ENCODE assay signal across 9 cellular contexts in genomic region chr6:108651781-108652227, GRCh38.
DNase-seq lines count a peak whose midpoint lies in the region; ATAC-seq, FAIRE-seq and TF ChIP-seq lines count a peak whose summit lies in the region.
"Had no signal": no experiment of that assay in that cellular context is flagged by ENCODE, and none has a peak within 500 bp of the region (broad histone marks: within the 10 kb centered on the region; RNA-seq: fewer than 3 reads in every experiment).

No MANE protein-coding gene starts in this region.

- no peak for TF ChIP-seq RAD21 in HepG2 (CRISPR knock-in tag; IDR thresholded peaks at IDR 0.05)

- POLR2A ChIA-PET in HepG2 (lab: Yijun Ruan, JAX), result no interaction called here

- H3K9me3 ChIP-seq in MG63 (no peaks in the 10 kb centered on the region), HepG2 (ENCODE audit: low read length) (no peaks in the 10 kb centered on the region)

- H3K27ac ChIP-seq in HepG2 (ENCODE audit: extremely low read length, insufficient read depth, low read length) (no peak overlapping the region), temporal lobe (ENCODE audit: low read depth, low read length) (peak overlapping the region; percentile 45)

- peaks cover 26% of the 10 kb centered on the region for H4K20me1 ChIP-seq in HepG2 (ENCODE audit: insufficient read depth, low read length)

- H3K36me3 ChIP-seq in MG63 (peaks cover 7% of the 10 kb centered on the region; the same call in 1 of the 2 replicates), HepG2 (replicated peaks in 1 of 2; ENCODE audit: control insufficient read depth in 1 of 2, insufficient read depth in 2 of 2, low read length in 2 of 2) (peaks cover 4 to 19% of the 10 kb centered on the region in 2 experiments; a peak in 3 of 5 replicates)

- no peaks in the 10 kb centered on the region for H3K27me3 ChIP-seq in MG63
- H3K27me3 ChIP-seq in HepG2 (ENCODE audit: control insufficient read depth in 1 of 2, insufficient read depth in 2 of 2, low read length in 2 of 2), result no peaks in the 10 kb centered on the region

- H2AFZ ChIP-seq in HepG2 (ENCODE audit: low read length), result no peak overlapping the region

- H3K4me2 ChIP-seq in HepG2 (ENCODE audit: low read depth, low read length), result no peak overlapping the region

- H3K4me1 ChIP-seq in HepG2 (ENCODE audit: insufficient read depth, low read length), result peaks cover 52% of the 10 kb centered on the region

- H3K79me2 ChIP-seq in HepG2 (ENCODE audit: insufficient read depth, low read length), result peaks cover 41% of the 10 kb centered on the region

- no peak for ATAC-seq in HepG2
- no peak for ATAC-seq in HG02759 (IDR thresholded peaks at IDR 0.05; ENCODE audit: unreplicated experiment)
- ATAC-seq: activated naive CD4-positive, alpha-beta T cell treated with anti-CD3 and anti-CD28 coated beads, Interleukin-2, amount 50 U/mL, for 72 hours had no signal

- TF ChIP-seq POLR2A in HepG2 (IDR thresholded peaks at IDR 0.05; ENCODE audit: insufficient read depth in 1 of 2, low read depth in 2 of 2, low read length in 2 of 2), result no peak

- TF ChIP-seq EP300 in HepG2 (IDR thresholded peaks at IDR 0.05; ENCODE audit: low read depth in 2 of 2, low read length in 2 of 2) (no peak), HepG2 (CRISPR knock-in tag; IDR thresholded peaks at IDR 0.05; ENCODE audit: borderline replicate concordance) (no peak)

- 97% methylated on average over 6 of the region's 6 CpGs for WGBS in HepG2 (ENCODE audit: low lambda C conversion rate)

- no peak for FAIRE-seq in HepG2 (lab: Jason Lieb, UNC)

- H3K9ac ChIP-seq in HepG2 (ENCODE audit: insufficient read depth, low read depth, low read length), result no peak overlapping the region

- peak; percentile 85 for DNase-seq in MG63
- DNase-seq in cardiac fibroblast (ENCODE audit: low read depth in 2 of 2), result peak; percentile 87 to 88
- no peak for DNase-seq in HepG2 (ENCODE audit: low spot score)
- DNase-seq in NCI-H1694 (lab: John Stamatoyannopoulos, UW), result no peak
- DNase-seq in DMS53 (lab: John Stamatoyannopoulos, UW), result no peak
- no peak for DNase-seq in MV-4-11 (lab: John Stamatoyannopoulos, UW)

- in situ Hi-C loops in HepG2 (cut with HindIII; ENCODE audit: extremely low pct_ligation_motif_present, low pct_unique_long_range_greater_than_20kb), result no loop called here

- CTCF ChIA-PET in HepG2 (lab: Yijun Ruan, JAX; ENCODE audit: low intra/inter-chr PET ratio, low total read pairs), result no interaction called here

- intact Hi-C loops in HepG2 (cut with micrococcal nuclease; ENCODE audit: unreplicated experiment), result no loop called here

- BruUV-seq in HepG2 (replicated peaks; lab: Mats Ljungman, UMichigan), result no TSS peak

- TF ChIP-seq CTCF in cardiac fibroblast (IDR thresholded peaks at IDR 0.05; ENCODE audit: low read depth, low read length) (no peak), HepG2 (CRISPR knock-in tag; IDR thresholded peaks at IDR 0.05) (no peak)

- H3K4me3 ChIP-seq in MG63 (no peak overlapping the region), cardiac fibroblast (replicated peaks in 1 of 2; ENCODE audit: low read depth in 2 of 2, low read length in 2 of 2) (no peak overlapping the region), HepG2 (replicated peaks in 1 of 3; ENCODE audit: insufficient read depth in 1 of 3, low read depth in 2 of 3, low read length in 3 of 3) (no peak overlapping the region)

TF ChIP-seq in HepG2, 621 proteins besides CTCF, POLR2A, EP300 and RAD21:
- TF ChIP-seq ZNF704 (CRISPR knock-in tag; IDR thresholded peaks at IDR 0.05; ENCODE audit: borderline replicate concordance), result no peak
- TF ChIP-seq RBM22 (optimal IDR thresholded peaks at IDR 0.05; ENCODE audit: low read length), result peak; percentile 13
TF ChIP-seq in HepG2: peak in this region for 1.

Comparison
In these comparisons a context has a peak if more than half of its experiments do, and no peak if none do; other contexts are left out.
1. DNase-seq: peak in MG63 (single experiment) and cardiac fibroblast (2 of 2); none in HepG2 (single experiment), NCI-H1694 (single experiment), DMS53 (single experiment) and MV-4-11 (single experiment).